Comparison of ENCODE assay signal across 1 cellular context in genomic region chr2:232696609-232697058, GRCh38.
TF ChIP-seq lines count a peak whose summit lies in the region.

No MANE protein-coding gene starts in this region.

TF ChIP-seq in H1, 55 proteins besides CTCF, POLR2A, EP300 and RAD21 (continued from another document):
- TF ChIP-seq E2F6 (IDR thresholded peaks at IDR 0.05) (no peak), SUZ12 (IDR thresholded peaks at IDR 0.05; ENCODE audit: low read length) (no peak), BRCA1 (IDR thresholded peaks at IDR 0.05; ENCODE audit: low read depth, low read length) (no peak), KDM5A (IDR thresholded peaks at IDR 0.05; ENCODE audit: low read length) (no peak), SIN3A (conservative IDR thresholded peaks at IDR 0.05 in 1 of 2, IDR thresholded peaks at IDR 0.05 in 1 of 2; ENCODE audit: low read depth in 1 of 2, low read length in 2 of 2) (no peak), CEBPB (IDR thresholded peaks at IDR 0.05; ENCODE audit: low read depth, low read length) (no peak), TEAD4 (IDR thresholded peaks at IDR 0.05; ENCODE audit: low read depth, low read length) (no peak), ASH2L (IDR thresholded peaks at IDR 0.05; ENCODE audit: low read length) (no peak), MAX (IDR thresholded peaks at IDR 0.05) (no peak), TAF7 (optimal IDR thresholded peaks at IDR 0.05; ENCODE audit: borderline replicate concordance, low read depth, low read length) (no peak)
